ENCODE assay signal across 8 cellular contexts in genomic region chr16:17224859-17225258, GRCh38.
DNase-seq lines count a peak whose midpoint lies in the region; ATAC-seq and TF ChIP-seq lines count a peak whose summit lies in the region.

No MANE protein-coding gene starts in this region.

- no peak for TF ChIP-seq CTCF in AG04449 (IDR thresholded peaks at IDR 0.05; ENCODE audit: insufficient read depth, low read length, missing control alignments)
- no peak for TF ChIP-seq CTCF in activated CD8-positive, alpha-beta T cell treated with anti-CD3 and anti-CD28 coated beads for 36 hours (IDR thresholded peaks at IDR 0.05)
- TF ChIP-seq CTCF in upper lobe of right lung (IDR thresholded peaks at IDR 0.05) = peak; percentile 6
- TF ChIP-seq CTCF in A673 (conservative IDR thresholded peaks at IDR 0.05; ENCODE audit: low read depth, low read length) = no peak

- no peak overlapping the region for H3K4me3 ChIP-seq in AG04449 (ENCODE audit: low read depth, low read length)
- no peak overlapping the region for H3K4me3 ChIP-seq in Jurkat, Clone E6-1 (ENCODE audit: low read length)
- no peak overlapping the region for H3K4me3 ChIP-seq in upper lobe of right lung
- no peak overlapping the region for H3K4me3 ChIP-seq in A673 (ENCODE audit: low read depth, low read length, poor library complexity, severe bottlenecking)

- H3K27me3 Mint-ChIP-seq in activated CD8-positive, alpha-beta T cell treated with anti-CD3 and anti-CD28 coated beads for 36 hours = no peaks in the 10 kb centered on the region

- intact Hi-C loops in activated CD8-positive, alpha-beta T cell treated with anti-CD3 and anti-CD28 coated beads for 36 hours (cut with micrococcal nuclease) = no loop called here
- intact Hi-C loops in upper lobe of right lung (cut with DNase I) (no loop called here), A673 (cut with micrococcal nuclease; ENCODE audit: unreplicated experiment) (no loop called here)

- H3K4me3 Mint-ChIP-seq in activated CD8-positive, alpha-beta T cell treated with anti-CD3 and anti-CD28 coated beads for 36 hours = no peak overlapping the region

- ATAC-seq in activated CD8-positive, alpha-beta T cell treated with anti-CD3 and anti-CD28 coated beads for 36 hours = peak; percentile 75
- ATAC-seq in upper lobe of right lung (peak; percentile 73), HG03045 (IDR thresholded peaks at IDR 0.05; ENCODE audit: unreplicated experiment) (no peak)

- no TSS peak for BruUV-seq in A673 (replicated peaks; lab: Mats Ljungman, UMichigan)

- H3K27me3 ChIP-seq in upper lobe of right lung = no peaks in the 10 kb centered on the region
- H3K27me3 ChIP-seq in A673 (replicated peaks; ENCODE audit: insufficient read depth, low read depth, low read length, poor library complexity) = no peaks in the 10 kb centered on the region

- no peaks in the 10 kb centered on the region for H3K9me3 Mint-ChIP-seq in activated CD8-positive, alpha-beta T cell treated with anti-CD3 and anti-CD28 coated beads for 36 hours

- H3K36me3 ChIP-seq in upper lobe of right lung (no peaks in the 10 kb centered on the region), A673 (ENCODE audit: insufficient read depth, low read length, poor library complexity, severe bottlenecking) (no peaks in the 10 kb centered on the region)

- H3K9me3 ChIP-seq in upper lobe of right lung (no peaks in the 10 kb centered on the region), A673 (ENCODE audit: low read depth, low read length, poor library complexity, severe bottlenecking) (no peaks in the 10 kb centered on the region)

- POLR2A ChIA-PET in AG04449 (lab: Yijun Ruan, JAX) = no interaction called here
- POLR2A ChIA-PET in activated CD8-positive, alpha-beta T cell treated with anti-CD3 and anti-CD28 coated beads for 36 hours (lab: Charles Lee) = no interaction called here
- POLR2A ChIA-PET in A673 (lab: Charles Lee; ENCODE audit: low non-redundant PET) = no interaction called here

- peak; percentile 68 for DNase-seq in AG04449 (ENCODE audit: low read depth, low spot score)
- peak; percentile 52 for DNase-seq in Jurkat, Clone E6-1 (ENCODE audit: low read depth, low spot score)
- DNase-seq in activated CD8-positive, alpha-beta T cell treated with anti-CD3 and anti-CD28 coated beads for 36 hours = peak; percentile 73
- DNase-seq in left kidney (ENCODE audit: low read depth, low spot score) = peak; percentile 40
- no peak for DNase-seq in upper lobe of right lung
- DNase-seq in DMS53 treated with DMSO at 0.1 percent for 48 hours (lab: John Stamatoyannopoulos, UW; ENCODE audit: unreplicated experiment) = no peak
- DNase-seq in A673 (ENCODE audit: low spot score) = no peak

- peak overlapping the region; percentile 78 for H3K27ac Mint-ChIP-seq in activated CD8-positive, alpha-beta T cell treated with anti-CD3 and anti-CD28 coated beads for 36 hours

- CTCF ChIA-PET in AG04449 (lab: Yijun Ruan, JAX) = no interaction called here
- CTCF ChIA-PET in activated CD8-positive, alpha-beta T cell treated with anti-CD3 and anti-CD28 coated beads for 36 hours (lab: Charles Lee) = no interaction called here
- CTCF ChIA-PET in A673 (lab: Charles Lee) = no interaction called here

- H3K27ac ChIP-seq in upper lobe of right lung (no peak overlapping the region), A673 (ENCODE audit: low read depth, low read length, poor library complexity, severe bottlenecking) (no peak overlapping the region)

- H3K4me1 Mint-ChIP-seq in activated CD8-positive, alpha-beta T cell treated with anti-CD3 and anti-CD28 coated beads for 36 hours (ENCODE audit: low read depth) = peaks cover 7% of the 10 kb centered on the region

- H3K36me3 Mint-ChIP-seq in activated CD8-positive, alpha-beta T cell treated with anti-CD3 and anti-CD28 coated beads for 36 hours (ENCODE audit: low read depth) = no peaks in the 10 kb centered on the region

- H3K4me1 ChIP-seq in upper lobe of right lung (peaks cover 27% of the 10 kb centered on the region), A673 (ENCODE audit: insufficient read depth, low read length, poor library complexity, severe bottlenecking) (no peaks in the 10 kb centered on the region)

Comparison
In these comparisons a context has a peak if more than half of its experiments do, and no peak if none do; other contexts are left out.
1. DNase-seq: peak in AG04449 (single experiment), Jurkat, Clone E6-1 (single experiment), activated CD8-positive, alpha-beta T cell treated with anti-CD3 and anti-CD28 coated beads for 36 hours (single experiment) and left kidney (single experiment); none in upper lobe of right lung (single experiment), DMS53 treated with DMSO at 0.1 percent for 48 hours (single experiment) and A673 (single experiment).